ENCODE assay signal across 8 cellular contexts in the genomic region with DNA sequence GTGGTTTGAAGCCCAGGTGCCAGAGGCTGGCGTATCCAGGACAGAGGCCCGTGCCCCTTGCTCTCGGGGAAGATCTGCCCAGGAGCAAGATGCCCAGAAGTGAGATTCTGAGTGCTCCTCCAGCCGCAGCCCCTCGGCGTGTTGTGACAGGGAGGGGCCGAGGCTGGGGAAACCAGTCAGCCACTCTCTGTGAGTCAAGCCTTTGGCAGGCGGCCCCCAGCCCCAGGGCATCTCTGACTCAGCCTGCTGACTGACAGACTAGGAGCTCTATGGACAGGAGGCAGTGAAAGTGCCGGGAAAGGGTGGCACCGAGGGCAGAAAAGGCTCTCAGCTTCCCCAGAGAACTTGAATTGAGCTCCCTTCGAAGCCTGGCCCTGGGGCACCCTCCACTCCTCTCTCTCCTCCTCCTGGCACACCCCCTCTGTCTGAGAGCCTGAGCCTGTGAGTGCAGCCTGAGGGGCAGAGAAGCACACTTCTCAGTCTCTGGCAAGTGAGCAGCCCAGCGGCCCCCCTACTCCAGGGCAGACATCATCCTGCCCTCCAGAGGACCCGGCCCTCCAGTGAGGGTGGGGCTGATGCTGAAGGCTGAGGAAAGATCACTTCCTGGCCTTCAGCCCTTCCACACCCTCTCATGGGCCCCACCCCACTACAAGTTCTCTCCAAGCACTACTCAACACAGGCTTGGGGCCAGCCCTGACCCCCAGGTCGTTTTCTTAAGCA. TPM values are rescaled to one million over a fixed set of nuclear protein-coding genes. Genes with fewer than 3 reads are reported as not detected.
DNase-seq lines count a peak whose midpoint lies in the region; ATAC-seq and TF ChIP-seq lines count a peak whose summit lies in the region.
"Had no signal": no experiment of that assay in that cellular context is flagged by ENCODE, and none has a peak within 500 bp of the region (broad histone marks: within the 10 kb centered on the region; RNA-seq: fewer than 3 reads in every experiment).

No MANE protein-coding gene starts in this region.

- H3K27me3 ChIP-seq in adrenal gland, result no peaks in the 10 kb centered on the region
- no peaks in the 10 kb centered on the region for H3K27me3 ChIP-seq in right atrium auricular region
- H3K27me3 ChIP-seq in thoracic aorta (replicated peaks; ENCODE audit: insufficient read depth), result no peaks in the 10 kb centered on the region

- peaks cover 0 to 5% of the 10 kb centered on the region in 2 donors for H3K4me1 ChIP-seq in adrenal gland (replicated peaks in 1 of 2)
- H3K4me1 ChIP-seq in right atrium auricular region, result peaks cover 0 to 11% of the 10 kb centered on the region in 2 donors
- H3K4me1 ChIP-seq in thoracic aorta (ENCODE audit: control insufficient read depth in 1 of 2, low read depth in 2 of 2), result peaks cover 8 to 18% of the 10 kb centered on the region in 2 donors

- intact Hi-C loops in adrenal gland (cut with DNase I), result no loop called here

- ATAC-seq in thoracic aorta (ENCODE audit: insufficient number of reproducible peaks, low FRiP score, low read depth), result peak; percentile 75

- H3K36me3 ChIP-seq in adrenal gland (replicated peaks in 1 of 2) (no peaks in the 10 kb centered on the region), right atrium auricular region (no peaks in the 10 kb centered on the region), thoracic aorta (no peaks in the 10 kb centered on the region)

- DNase-seq in HFF-Myc (ENCODE audit: extremely low read depth, low read depth), result peak; percentile 70
- DNase-seq in adrenal gland, result peak in 6 of 7 donors; percentile 43 to 80 (median 63)
- DNase-seq in right atrium auricular region (ENCODE audit: low spot score), result peak; percentile 83
- peak; percentile 73 for DNase-seq in thoracic aorta (ENCODE audit: low spot score)
- no peak for DNase-seq in GM13977 (ENCODE audit: low spot score)
- DNase-seq in SKM-1 treated with dmso at 0.1 percent for 144 hours (lab: John Stamatoyannopoulos, UW; ENCODE audit: unreplicated experiment), result no peak
- DNase-seq in cerebellar cortex (ENCODE audit: low spot score), result no peak

- H3K9me3 ChIP-seq in adrenal gland (replicated peaks in 1 of 3) (no peaks in the 10 kb centered on the region), right atrium auricular region (no peaks in the 10 kb centered on the region), thoracic aorta (no peaks in the 10 kb centered on the region)

- no peak for TF ChIP-seq POLR2A in adrenal gland (IDR thresholded peaks at IDR 0.05)

- 51 to 60% (median 57%) methylated on average over 11 to 14 of the region's 14 CpGs for WGBS in adrenal gland, 4 donors

- H3K27ac ChIP-seq in adrenal gland (no peak overlapping the region), right atrium auricular region (no peak overlapping the region), thoracic aorta (peak overlapping the region; percentile 45 to 46)

- TF ChIP-seq CTCF in HFF-Myc (IDR thresholded peaks at IDR 0.05; ENCODE audit: low read depth, low read length, missing control alignments) (no peak), adrenal gland (IDR thresholded peaks at IDR 0.05) (no peak), right atrium auricular region (IDR thresholded peaks at IDR 0.05) (no peak), thoracic aorta (IDR thresholded peaks at IDR 0.05) (no peak), GM13977 (IDR thresholded peaks at IDR 0.05; ENCODE audit: extremely low read depth, insufficient read depth, missing control alignments) (no peak)

- H3K4me3 ChIP-seq in HFF-Myc (replicated peaks; ENCODE audit: low read depth, low read length) (no peak overlapping the region), adrenal gland (no peak overlapping the region), right atrium auricular region (no peak overlapping the region), thoracic aorta (no peak overlapping the region)

- in situ Hi-C loops in GM13977 (cut with MboI; ENCODE audit: low pct_unique_long_range_greater_than_20kb, low sequenced_read_pairs, unreplicated experiment), result no loop called here

RNA-seq across cellular contexts. Expression of gene CYP26B1, which starts 32.1 kb away (rescaled TPM):
- total RNA-seq in adrenal gland (10 to 100 TPM in 6 of 8 donors, 1 to 10 TPM in 2; 6.0 to 30.3 (median 15.3) TPM), right atrium auricular region (10 to 100 TPM in 1 of 2 donors, 1 to 10 TPM in 1; 2.5 to 12.8 TPM), thoracic aorta (10 to 100 TPM in 1 of 2 donors, 1 to 10 TPM in 1; 6.0 to 20.8 TPM)
- polyA plus RNA-seq in adrenal gland, result 1 to 10 TPM in 2 of 3 donors, under 1 TPM in 1; 0.53 to 2.7 (median 1.2) TPM
- total RNA-seq: activated CD8-positive, alpha-beta memory T cell treated with anti-CD3 and anti-CD28 coated beads for 36 hours had no signal

Comparison
In these comparisons a context has a peak if more than half of its experiments do, and no peak if none do; other contexts are left out.
1. DNase-seq: peak in HFF-Myc (single experiment), adrenal gland (6 of 7), right atrium auricular region (single experiment) and thoracic aorta (single experiment); none in GM13977 (single experiment), SKM-1 treated with dmso at 0.1 percent for 144 hours (single experiment) and cerebellar cortex (single experiment).
2. H3K27ac ChIP-seq: peak in thoracic aorta (2 of 2); none in adrenal gland (0 of 5) and right atrium auricular region (0 of 2).